ENCODE assay signal across 20 cellular contexts in the genomic region with DNA sequence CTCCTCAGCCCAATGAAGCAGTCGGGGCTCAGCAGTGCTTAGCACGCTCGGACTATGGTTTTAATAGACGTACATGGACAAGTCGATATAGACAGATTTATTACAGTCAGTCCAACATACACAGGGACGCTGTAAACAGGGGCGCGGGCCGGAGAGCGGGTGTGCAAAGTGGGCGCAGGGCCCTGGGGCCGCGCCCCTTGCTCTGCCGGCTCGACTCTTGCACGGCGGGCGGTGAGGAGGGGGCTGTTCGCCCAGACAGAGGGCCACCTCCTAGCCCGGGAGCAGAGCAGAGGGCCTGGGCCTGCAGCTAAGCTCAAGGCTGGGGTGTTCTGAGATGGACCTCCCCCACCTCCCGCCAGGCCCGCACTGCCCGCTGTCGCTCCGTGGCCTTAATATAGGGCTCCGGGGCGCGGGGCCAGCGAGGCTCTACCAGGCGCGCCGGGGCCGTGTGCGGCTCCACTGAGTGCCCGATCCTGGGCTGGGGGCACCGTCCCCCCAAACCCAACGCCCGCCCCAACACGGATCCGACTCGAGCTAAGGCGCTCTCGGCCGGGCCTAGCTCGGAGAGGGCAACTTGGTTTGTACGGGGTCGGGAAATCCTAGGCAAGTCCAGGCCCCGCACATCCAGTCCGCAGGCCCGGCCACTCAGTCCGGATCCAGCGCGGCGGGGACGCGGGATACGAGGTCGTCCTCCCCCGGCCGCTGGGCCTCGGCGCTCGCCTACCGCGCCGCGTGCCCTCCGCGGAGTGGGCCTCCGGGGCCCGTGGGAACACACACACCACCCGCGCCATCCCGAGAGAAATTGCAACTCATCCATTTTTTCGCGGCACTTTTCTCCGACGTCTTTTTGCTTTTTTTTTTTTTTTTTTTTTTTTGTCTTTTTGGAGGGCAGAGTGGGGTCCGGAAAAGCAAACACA. TPM values are rescaled to one million over a fixed set of nuclear protein-coding genes. Genes with fewer than 3 reads are reported as not detected.
DNase-seq lines count a peak whose midpoint lies in the region; ATAC-seq, FAIRE-seq and TF ChIP-seq lines count a peak whose summit lies in the region.
"Had no signal": no experiment of that assay in that cellular context is flagged by ENCODE, and none has a peak within 500 bp of the region (broad histone marks: within the 10 kb centered on the region; RNA-seq: fewer than 3 reads in every experiment).

No MANE protein-coding gene starts in this region.

- no peak overlapping the region for H2BK120ac ChIP-seq in H1 (replicated peaks; ENCODE audit: low read depth, low read length)

- 96% methylated on average over 56 of the region's 79 CpGs for WGBS in HepG2 (ENCODE audit: low lambda C conversion rate)
- WGBS in right lobe of liver (ENCODE audit: insufficient coverage, low coverage, low lambda C conversion rate, missing lambda C conversion rate): 14% methylated on average over 14 of the region's 79 CpGs
- WGBS in H1 (ENCODE audit: extremely low coverage in 1 of 2, insufficient coverage in 1 of 2, insufficient read length in 1 of 2, insufficient replicate concordance in 2 of 2, low coverage in 1 of 2, low lambda C conversion rate in 2 of 2, missing lambda C conversion rate in 1 of 2), 2 experiments: 3% methylated on average over 68 of the region's 79 CpGs; no CpG with 5 or more reads in 1 of the 2 experiments
- WGBS in aorta, 2 donors: 27 to 31% methylated on average over 78 to 79 of the region's 79 CpGs

- no peaks in the 10 kb centered on the region for H3K9me3 ChIP-seq in HepG2 (ENCODE audit: low read length)
- H3K9me3 ChIP-seq in right lobe of liver: no peaks in the 10 kb centered on the region
- H3K9me3 ChIP-seq in H1 (ENCODE audit: insufficient read depth in 2 of 2, low read depth in 1 of 2, low read length in 1 of 2): no peaks in the 10 kb centered on the region; a peak in 1 of 4 replicates
- no peaks in the 10 kb centered on the region for H3K9me3 ChIP-seq in mucosa of stomach (ENCODE audit: control insufficient read depth, low read length)
- H3K9me3 ChIP-seq in aorta (ENCODE audit: control insufficient read depth, low read length): no peaks in the 10 kb centered on the region
- H3K9me3 ChIP-seq: colonic mucosa, heart right ventricle, uterus had no signal

- peaks cover 6% of the 10 kb centered on the region; the same call in 1 of the 2 replicates for H3K23me2 ChIP-seq in H1 (ENCODE audit: low read depth, low read length)

- TF ChIP-seq RAD21 in HepG2 (CRISPR knock-in tag; IDR thresholded peaks at IDR 0.05) (no peak), H1 (IDR thresholded peaks at IDR 0.05 in 1 of 2, conservative IDR thresholded peaks at IDR 0.05 in 1 of 2; ENCODE audit: low read depth in 2 of 2, low read length in 2 of 2) (no peak)

- H3K27ac ChIP-seq in HepG2 (ENCODE audit: extremely low read length, insufficient read depth, low read length) (no peak overlapping the region), right lobe of liver (no peak overlapping the region), H1 (ENCODE audit: low read depth, low read length) (no peak overlapping the region), aorta (ENCODE audit: low read depth in 1 of 2, low read length in 2 of 2) (no peak overlapping the region)
- H3K27ac ChIP-seq: colonic mucosa, heart right ventricle, uterus had no signal

- H3K14ac ChIP-seq in H1 (ENCODE audit: insufficient read length): no peak overlapping the region

- H3K27me3 ChIP-seq in HepG2 (ENCODE audit: control insufficient read depth in 1 of 2, insufficient read depth in 2 of 2, low read length in 2 of 2) (no peaks in the 10 kb centered on the region), right lobe of liver (peaks cover 20 to 47% of the 10 kb centered on the region in 2 donors), H1 (replicated peaks in 1 of 4; ENCODE audit: control insufficient read depth in 3 of 4, extremely low read depth in 1 of 4, insufficient read depth in 3 of 4, low read length in 3 of 4) (peaks cover 68 to 92% (median 84%) of the 10 kb centered on the region in 4 experiments), mucosa of stomach (ENCODE audit: control insufficient read depth, insufficient read depth, low read length) (peaks cover 32% of the 10 kb centered on the region), aorta (ENCODE audit: control insufficient read depth in 1 of 2, insufficient read depth in 2 of 2, low read length in 1 of 2) (no peaks in the 10 kb centered on the region)

- in situ Hi-C loops in HepG2 (cut with HindIII; ENCODE audit: extremely low pct_ligation_motif_present, low pct_unique_long_range_greater_than_20kb): no loop called here

- H3K4ac ChIP-seq in H1 (replicated peaks; ENCODE audit: insufficient read length, low read depth, low read length): no peak overlapping the region

- H3K18ac ChIP-seq in H1 (ENCODE audit: extremely low read depth, low read length): no peak overlapping the region

- ATAC-seq in HepG2 (no peak), right lobe of liver (no peak), aorta (ENCODE audit: low FRiP score) (peak; percentile 10), HG03045 (IDR thresholded peaks at IDR 0.05; ENCODE audit: unreplicated experiment) (no peak)
- ATAC-seq: activated CD4-positive, alpha-beta T cell treated with anti-CD3 and anti-CD28 coated beads for 36 hours had no signal

- H3K4me1 ChIP-seq in HepG2 (ENCODE audit: insufficient read depth, low read length) (peaks cover 27% of the 10 kb centered on the region), right lobe of liver (peaks cover 0 to 17% (median 2%) of the 10 kb centered on the region in 4 donors), H1 (replicated peaks in 1 of 4; ENCODE audit: control insufficient read depth in 3 of 4, insufficient read depth in 4 of 4, low read length in 3 of 4) (peaks cover 0 to 23% (median 21%) of the 10 kb centered on the region in 4 experiments; a peak in 6 of 7 replicates), mucosa of stomach (ENCODE audit: control insufficient read depth, insufficient read depth, low read length) (peaks cover 16% of the 10 kb centered on the region), aorta (ENCODE audit: control insufficient read depth in 1 of 2, insufficient read depth in 2 of 2, low read length in 2 of 2) (no peaks in the 10 kb centered on the region)

- CTCF ChIA-PET in HepG2 (lab: Yijun Ruan, JAX; ENCODE audit: low intra/inter-chr PET ratio, low total read pairs) (no interaction called here), H1 (lab: Charles Lee; ENCODE audit: partially characterized antibody) (interaction anchor here (0.6 to 3.1 kb wide), 4 partner anchors 10 to 111 kb away, joined by 3 to 10 read pairs (median 6); no protein-coding TSS in a partner anchor)

- no peaks in the 10 kb centered on the region for H3K79me1 ChIP-seq in H1 (ENCODE audit: low read depth, low read length)

- TF ChIP-seq CTCF in HepG2 (CRISPR knock-in tag; IDR thresholded peaks at IDR 0.05) (no peak), right lobe of liver (IDR thresholded peaks at IDR 0.05) (no peak), H1 (IDR thresholded peaks at IDR 0.05; ENCODE audit: control extremely low read depth in 1 of 3, insufficient read depth in 1 of 3, low read depth in 1 of 3, low read length in 3 of 3) (no peak)

- no peak overlapping the region for H2BK20ac ChIP-seq in H1 (ENCODE audit: low read length)

- H3K9ac ChIP-seq in HepG2 (ENCODE audit: insufficient read depth, low read depth, low read length): no peak overlapping the region
- no peak overlapping the region for H3K9ac ChIP-seq in H1 (replicated peaks in 1 of 4; ENCODE audit: extremely low read depth in 1 of 4, low read depth in 3 of 4, low read length in 3 of 4)
- H3K9ac ChIP-seq in mucosa of stomach (ENCODE audit: low read length): peak overlapping the region; percentile 15

- intact Hi-C loops in HepG2 (cut with micrococcal nuclease; ENCODE audit: unreplicated experiment): loop anchor here (10.0 kb wide), 1 partner anchor 307 kb away; no protein-coding TSS in a partner anchor
- intact Hi-C loops in right lobe of liver (cut with DNase I): no loop called here
- intact Hi-C loops in aorta (cut with DNase I): no loop called here

- DNase-seq in HepG2 (ENCODE audit: low spot score) (no peak), right lobe of liver (no peak), H1 (ENCODE audit: low read depth in 1 of 2, low spot score in 2 of 2) (peak in 1 of 2 experiments; percentile 72), aorta (no peak), NCI-H446 treated with DMSO at 0.1 percent for 48 hours (lab: John Stamatoyannopoulos, UW) (no peak), GM19238 (ENCODE audit: insufficient read length, low spot score) (no peak)
- DNase-seq: ACHN; activated CD4-positive, alpha-beta T cell treated with anti-CD3 and anti-CD28 coated beads for 36 hours; activated naive CD4-positive, alpha-beta T cell; CD4-positive, alpha-beta memory T cell; colonic mucosa; heart right ventricle; left colon; NCI-H1436 treated with DMSO at 0.1 percent for 48 hours; Right ventricle myocardium superior; stimulated activated naive CD4-positive, alpha-beta T cell treated with Interleukin-2 at 50 U/mL for 16 hours; T-helper 9 cell; uterus had no signal

- no peak overlapping the region for H4K5ac ChIP-seq in H1 (ENCODE audit: insufficient read length, low read depth, low read length)

- H3K4me2 ChIP-seq in HepG2 (ENCODE audit: low read depth, low read length) (no peak overlapping the region), H1 (ENCODE audit: insufficient read depth in 1 of 2, low read depth in 2 of 2, low read length in 2 of 2) (peak overlapping the region; percentile 64 to 71)

- H4K8ac ChIP-seq in H1 (ENCODE audit: extremely low read depth, insufficient read depth, low read length): no peak overlapping the region

- H3K4me3 ChIP-seq in HepG2 (replicated peaks in 1 of 3; ENCODE audit: insufficient read depth in 1 of 3, low read depth in 2 of 3, low read length in 3 of 3) (no peak overlapping the region), right lobe of liver (no peak overlapping the region), H1 (ENCODE audit: extremely low read depth in 1 of 4, insufficient read depth in 2 of 4, low read depth in 3 of 4, low read length in 4 of 4) (peak overlapping the region; percentile 6 to 47 (median 16); a peak in 5 of 8 replicates), mucosa of stomach (ENCODE audit: low read length) (no peak overlapping the region), aorta (ENCODE audit: low read length in 2 of 2) (no peak overlapping the region)
- H3K4me3 ChIP-seq: colonic mucosa, heart right ventricle, uterus had no signal

- peaks cover 20% of the 10 kb centered on the region for H3K79me2 ChIP-seq in HepG2 (ENCODE audit: insufficient read depth, low read length)
- H3K79me2 ChIP-seq in H1 (ENCODE audit: control insufficient read depth in 1 of 2, insufficient read depth in 2 of 2, low read length in 2 of 2): no peaks in the 10 kb centered on the region

- H3K36me3 ChIP-seq in HepG2 (replicated peaks in 1 of 2; ENCODE audit: control insufficient read depth in 1 of 2, insufficient read depth in 2 of 2, low read length in 2 of 2) (peaks cover 3 to 14% of the 10 kb centered on the region in 2 experiments; a peak in 3 of 5 replicates), right lobe of liver (no peaks in the 10 kb centered on the region), H1 (ENCODE audit: control insufficient read depth in 2 of 4, insufficient read depth in 4 of 4, low read length in 3 of 4) (peaks cover 0 to 7% (median 0%) of the 10 kb centered on the region in 4 experiments; a peak in 1 of 8 replicates), mucosa of stomach (ENCODE audit: control insufficient read depth, insufficient read depth, low read length) (no peaks in the 10 kb centered on the region), aorta (ENCODE audit: control insufficient read depth in 1 of 2, insufficient read depth in 2 of 2, low read length in 1 of 2) (no peaks in the 10 kb centered on the region)
- H3K36me3 ChIP-seq: colonic mucosa, heart right ventricle, uterus had no signal

- no peaks in the 10 kb centered on the region for H4K20me1 ChIP-seq in HepG2 (ENCODE audit: insufficient read depth, low read length)
- peaks cover 7 to 38% of the 10 kb centered on the region in 2 experiments for H4K20me1 ChIP-seq in H1 (replicated peaks in 1 of 2; ENCODE audit: control insufficient read depth in 1 of 2, insufficient read depth in 2 of 2, low read length in 2 of 2)

- no peak overlapping the region for H4K91ac ChIP-seq in H1 (replicated peaks; ENCODE audit: insufficient read length, low read length)

- no peak overlapping the region for H2AFZ ChIP-seq in HepG2 (ENCODE audit: low read length)
- H2AFZ ChIP-seq in H1 (ENCODE audit: low read length): no peak overlapping the region

- TF ChIP-seq EP300 in HepG2 (IDR thresholded peaks at IDR 0.05; ENCODE audit: low read depth in 2 of 2, low read length in 2 of 2): no peak
- no peak for TF ChIP-seq EP300 in HepG2 (CRISPR knock-in tag; IDR thresholded peaks at IDR 0.05; ENCODE audit: borderline replicate concordance)
- no peak for TF ChIP-seq EP300 in H1 (IDR thresholded peaks at IDR 0.05; ENCODE audit: borderline replicate concordance in 1 of 2, low read depth in 2 of 2, low read length in 2 of 2)

- no peak overlapping the region for H2AK5ac ChIP-seq in H1 (ENCODE audit: low read depth, low read length)

- no peak overlapping the region for H2BK15ac ChIP-seq in H1 (ENCODE audit: low read length)

- 0 out of 2 replicates have a peak overlapping the region, but pooled peaks have one; percentile 33 for H2BK12ac ChIP-seq in H1 (ENCODE audit: low read depth, low read length)

- H2BK5ac ChIP-seq in H1 (ENCODE audit: low read depth, low read length): no peak overlapping the region

- H3K23ac ChIP-seq in H1 (ENCODE audit: insufficient read length): no peak overlapping the region

- BruUV-seq in HepG2 (replicated peaks; lab: Mats Ljungman, UMichigan): no TSS peak

- POLR2A ChIA-PET in HepG2 (lab: Yijun Ruan, JAX) (no interaction called here), H1 (lab: Charles Lee; ENCODE audit: partially characterized antibody) (interaction anchor here (3.1 kb wide), 1 partner anchor 12 kb away, joined by 11 read pairs; no protein-coding TSS in a partner anchor)

- FAIRE-seq in HepG2 (lab: Jason Lieb, UNC) (no peak), H1 (lab: Jason Lieb, UNC) (no peak)

- H3K56ac ChIP-seq in H1 (replicated peaks; ENCODE audit: insufficient read length, low read depth, low read length): no peak overlapping the region

- TF ChIP-seq POLR2A in HepG2 (IDR thresholded peaks at IDR 0.05; ENCODE audit: insufficient read depth in 1 of 2, low read depth in 2 of 2, low read length in 2 of 2) (no peak), right lobe of liver (IDR thresholded peaks at IDR 0.05) (no peak), H1 (IDR thresholded peaks at IDR 0.05; ENCODE audit: control extremely low read depth in 1 of 2, low read depth in 2 of 2, low read length in 2 of 2) (no peak)

RNA-seq across cellular contexts. Expression of gene PITX1, which starts 6.1 kb away (rescaled TPM):
- total RNA-seq in HepG2 (2016; rRNA removed; fragmentation: Illumina TruSeq; extraction: Trizol) (13.1 and 20.2 TPM in 2 replicates), right lobe of liver (not detected), aorta (under 1 TPM in 1 of 2 donors, not detected in 1; 0.39 TPM)
- total RNA-seq in HepG2 (2016; cell fraction: cytosol; rRNA removed; fragmentation: Illumina TruSeq; extraction: Trizol; ENCODE audit: low read depth): 12.8 and 17.7 TPM in 2 replicates
- total RNA-seq in HepG2 (2016; cell fraction: insoluble cytoplasmic fraction; rRNA removed; fragmentation: Illumina TruSeq; extraction: Trizol): 12.5 and 19.9 TPM in 2 replicates
- 27.9 and 34.7 TPM in 2 replicates for total RNA-seq in HepG2 (2016; cell fraction: membrane; rRNA removed; fragmentation: Illumina TruSeq; extraction: Trizol)
- total RNA-seq in HepG2 (2016; cell fraction: nucleus; rRNA removed; fragmentation: Illumina TruSeq; extraction: Trizol): 17.9 and 18.7 TPM in 2 replicates
- polyA plus RNA-seq in HepG2 (2011; rRNA removed) (11.7 and 17.0 TPM in 2 replicates), H1 (2011; rRNA removed) (0.03 and 0.05 TPM in 2 replicates), aorta (1 to 10 TPM in 1 of 2 donors, under 1 TPM in 1; 0.49 to 2.3 TPM)
- 13.4 and 20.2 TPM in 2 replicates for polyA plus RNA-seq in HepG2 (2011; cell fraction: cytosol; rRNA removed)
- polyA plus RNA-seq in HepG2 (2011; cell fraction: nucleus; rRNA removed): 26.6 and 30.3 TPM in 2 replicates
- 6.9 and 13.4 TPM in 2 replicates for polyA plus RNA-seq in HepG2 (2012)
- 29.4 and 35.3 TPM in 2 replicates for polyA plus RNA-seq in HepG2 (2016; cell fraction: cytosol; fragmentation: Illumina TruSeq; extraction: Trizol; ENCODE audit: low read depth)
- 19.1 and 27.9 TPM in 2 replicates for polyA plus RNA-seq in HepG2 (2016; cell fraction: insoluble cytoplasmic fraction; fragmentation: Illumina TruSeq; extraction: Trizol; ENCODE audit: low read depth)
- polyA plus RNA-seq in HepG2 (2016; cell fraction: membrane; fragmentation: Illumina TruSeq; extraction: Trizol; ENCODE audit: low read depth): 43.6 and 46.2 TPM in 2 replicates
- 32.5 and 33.9 TPM in 2 replicates for polyA plus RNA-seq in HepG2 (2016; cell fraction: nucleus; fragmentation: Illumina TruSeq; extraction: Trizol; ENCODE audit: insufficient read depth, low read depth)
- 19.5 and 28.2 TPM in 2 replicates for polyA minus RNA-seq in HepG2 (2011; rRNA and poly(A)+ RNA removed; ENCODE audit: low replicate concordance)
- 10.5 and 12.9 TPM in 2 replicates for polyA minus RNA-seq in HepG2 (2011; cell fraction: cytosol; rRNA and poly(A)+ RNA removed)
- 6.4 and 6.8 TPM in 2 replicates for polyA minus RNA-seq in HepG2 (2011; cell fraction: nucleus; rRNA and poly(A)+ RNA removed)
- total RNA-seq in H1 (2021; fragmentation: NEBNext Ultra II Directional; extraction: Animal tissue kit (Norgen Biotek cat#: 25700)): not detected in 2 replicates
- 0.05 TPM for polyA plus RNA-seq in H1 (2011; cell fraction: cytosol; rRNA removed)
- polyA plus RNA-seq in H1 (2011; cell fraction: nucleus; rRNA removed): 0.06 TPM
- not detected in 4 replicates for polyA plus RNA-seq in H1 (2012, experiment 1 of 2)
- not detected for polyA plus RNA-seq in H1 (2012, experiment 2 of 2)
- 0.04 TPM for polyA plus RNA-seq in H1 (2013, experiment 1 of 2)
- 0.06 TPM for polyA plus RNA-seq in H1 (2013, experiment 2 of 2)
- polyA minus RNA-seq in H1 (2011; rRNA and poly(A)+ RNA removed): not detected in 2 replicates
- 0.88 TPM for polyA minus RNA-seq in H1 (2011; cell fraction: cytosol; rRNA and poly(A)+ RNA removed)
- polyA minus RNA-seq in H1 (2011; cell fraction: nucleus; rRNA and poly(A)+ RNA removed): 0.70 TPM
- total RNA-seq: CD4-positive, alpha-beta memory T cell; Right ventricle myocardium superior had no signal
- polyA plus RNA-seq: CD4-positive, alpha-beta memory T cell had no signal

Comparison
In these comparisons a context has a peak if more than half of its experiments do, and no peak if none do; other contexts are left out.
1. RNA of gene PITX1, which starts 6.1 kb away (total RNA-seq): 12.5 to 34.7 TPM in HepG2; 0.39 TPM in aorta, not detected in H1 and not detected in right lobe of liver; every median in the first group is over 4 times any median in the second.
2. H3K4me3 ChIP-seq: peak in H1 (4 of 4); none in HepG2 (0 of 3), right lobe of liver (0 of 3), mucosa of stomach (single experiment) and aorta (0 of 2).
3. Of the 41 proteins assayed by ChIP-seq in both HepG2 and H1: peak only in HepG2: none; only in H1: EZH2, RNF2 and SUZ12; in both: none; in neither: 38.